33 cellular contexts compared by ENCODE assay signal in the genomic region with DNA sequence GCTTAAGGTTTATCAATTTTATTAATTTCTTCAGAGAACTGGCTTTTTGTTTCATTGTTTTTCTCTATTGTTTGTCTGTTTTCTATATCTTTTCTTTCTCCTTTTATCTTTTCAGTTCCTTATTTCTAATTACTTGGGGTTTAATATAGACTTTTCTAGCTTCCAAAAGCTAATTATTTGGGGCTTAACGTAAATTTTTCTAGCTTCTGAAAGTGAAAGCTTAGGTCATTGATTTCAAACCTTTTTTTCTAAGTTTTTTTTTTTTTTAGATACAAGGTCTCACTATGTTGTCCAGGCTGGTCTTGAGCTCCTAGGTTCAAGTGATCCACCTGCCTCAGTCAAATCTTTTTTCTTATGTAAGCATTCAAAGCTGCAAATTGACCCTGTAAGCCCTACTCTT.
"Had no signal": no experiment of that assay in that cellular context is flagged by ENCODE, and none has a peak within 500 bp of the region (broad histone marks: within the 10 kb centered on the region; RNA-seq: fewer than 3 reads in every experiment).

No MANE protein-coding gene starts in this region.

- H3K4me3 ChIP-seq: PC-9, SJSA1 had no signal

- H3K27me3 ChIP-seq: SJSA1 had no signal

- ATAC-seq: Panc1, Right ventricle myocardium inferior had no signal

- H3K9me3 ChIP-seq: SJSA1, SK-N-SH had no signal

- H3K9ac ChIP-seq: SK-N-SH had no signal

- H3K4me1 ChIP-seq: SJSA1 had no signal

- H3K4me2 ChIP-seq: PC-9, SK-N-SH had no signal

- DNase-seq: Karpas-422, NCI-H1048, NCI-H1092 treated with DMSO at 0.1 percent for 48 hours, NCI-H1105 treated with DMSO at 0.1 percent for 48 hours, NCI-H1417, NCI-H1436, NCI-H146, NCI-H1694, NCI-H187, NCI-H1930, NCI-H2029 treated with DMSO at 0.1 percent for 48 hours, NCI-H2081 treated with DMSO at 0.1 percent for 48 hours, NCI-H2107, NCI-H2171, NCI-H226, NCI-H446 treated with DMSO at 0.1 percent for 48 hours, NCI-H510A, NCI-H524, NCI-H526, NCI-H69, NCI-H748 treated with DMSO at 0.1 percent for 48 hours, NCI-H82, PC-9, SHP77, SIG-M5, SK-N-SH, SW 1271, T-helper 1 cell had no signal

- FAIRE-seq: RCC 7860 had no signal

- H3K36me3 ChIP-seq: SJSA1 had no signal

- H3K27ac ChIP-seq: PC-9, RWPE1, SJSA1 had no signal

- H2AFZ ChIP-seq: PC-9 had no signal

- H3K9me2 ChIP-seq: SK-N-SH had no signal
